ENCODE assay signal across 8 cellular contexts in genomic region chr1:29123871-29124365, GRCh38. TPM values are rescaled to one million over a fixed set of nuclear protein-coding genes. Genes with fewer than 3 reads are reported as not detected.
DNase-seq lines count a peak whose midpoint lies in the region; TF ChIP-seq lines count a peak whose summit lies in the region.

TMEM200B (minus strand) TSS chr1:29123903; CDS start chr1:29121828, 2,075 bp downstream.

- H3K9ac ChIP-seq in duodenal mucosa (ENCODE audit: low read depth in 1 of 2, low read length in 2 of 2) (peak within 1 kb of the TSS; percentile 51 to 54), muscle layer of colon (ENCODE audit: low read length) (peak within 1 kb of the TSS; percentile 94)

- H3K36me3 ChIP-seq in BJ (ENCODE audit: control insufficient read depth, insufficient read depth, low read length) (peaks cover 7% of the 10 kb centered on the region), MG63 (peaks cover 9% of the 10 kb centered on the region), duodenal mucosa (ENCODE audit: control insufficient read depth in 1 of 2, insufficient read depth in 2 of 2, low read length in 2 of 2) (no peaks in the 10 kb centered on the region), muscle layer of colon (ENCODE audit: insufficient read depth, low read length) (no peaks in the 10 kb centered on the region)

- POLR2A ChIA-PET in BJ (lab: Charles Lee): interaction anchor here (0.5 kb wide), 1 partner anchor 151 kb away, joined by 4 read pairs; no protein-coding TSS in a partner anchor

- TF ChIP-seq CTCF in BJ (IDR thresholded peaks at IDR 0.05; ENCODE audit: insufficient read depth, low read depth, low read length): no peak

- CTCF ChIA-PET in BJ (lab: Yijun Ruan, JAX): interaction anchor here (0.6 to 2.8 kb wide), 7 partner anchors 17 to 90 kb away, joined by 3 to 16 read pairs (median 4); no protein-coding TSS in a partner anchor

- peaks cover 0 to 21% of the 10 kb centered on the region in 2 donors for H3K4me1 ChIP-seq in duodenal mucosa (ENCODE audit: control insufficient read depth in 1 of 2, insufficient read depth in 2 of 2, low read length in 2 of 2)
- H3K4me1 ChIP-seq in muscle layer of colon (ENCODE audit: insufficient read depth, low read length): peaks cover 29% of the 10 kb centered on the region

- DNase-seq in BJ (ENCODE audit: low read depth) (no peak), MG63 (peak; percentile 55), HUDEP-2 (lab: John Stamatoyannopoulos, UW; ENCODE audit: unreplicated experiment in 76 of 76) (no peak), NAMALWA (ENCODE audit: low spot score) (no peak), substantia nigra (lab: John Stamatoyannopoulos, UW) (no peak)
- DNase-seq in effector CD4-positive, alpha-beta T cell: no peak

- H3K4me3 ChIP-seq in BJ (ENCODE audit: low read depth, low read length) (peak within 1 kb of the TSS; percentile 79), MG63 (peak within 1 kb of the TSS; percentile 67), duodenal mucosa (ENCODE audit: low read depth in 1 of 2, low read length in 2 of 2) (peak within 1 kb of the TSS; percentile 65), muscle layer of colon (ENCODE audit: low read depth in 1 of 2, low read length in 2 of 2) (peak within 1 kb of the TSS; percentile 69 to 96)

- H3K9me3 ChIP-seq in MG63 (no peaks in the 10 kb centered on the region), duodenal mucosa (ENCODE audit: control insufficient read depth in 1 of 2, low read length in 2 of 2) (no peaks in the 10 kb centered on the region), muscle layer of colon (ENCODE audit: low read length) (no peaks in the 10 kb centered on the region)

- H3K27me3 ChIP-seq in BJ (ENCODE audit: control insufficient read depth, insufficient read depth, low read length) (0 out of 2 replicates have a peak, but pooled peaks cover 2% of the 10 kb centered on the region), MG63 (no peaks in the 10 kb centered on the region), duodenal mucosa (ENCODE audit: control insufficient read depth in 1 of 2, insufficient read depth in 2 of 2, low read length in 2 of 2) (peaks cover 23 to 37% of the 10 kb centered on the region in 2 donors), muscle layer of colon (ENCODE audit: control insufficient read depth in 1 of 2, insufficient read depth in 2 of 2, low read length in 2 of 2) (peaks cover 0 to 4% of the 10 kb centered on the region in 2 donors)

- H3K27ac ChIP-seq in duodenal mucosa (ENCODE audit: low read depth, low read length) (peak within 1 kb of the TSS; percentile 89), muscle layer of colon (ENCODE audit: low read depth, low read length) (peak within 1 kb of the TSS; percentile 98), substantia nigra (ENCODE audit: low read depth, low read length, poor library complexity, severe bottlenecking) (no peak within 1 kb of the TSS)

RNA-seq across cellular contexts. Expression of gene TMEM200B, which starts in this region (rescaled TPM):
- 16.3 and 18.8 TPM in 2 replicates for polyA plus RNA-seq in BJ (2011; rRNA removed)
- 6.6 and 6.8 TPM in 2 replicates for polyA minus RNA-seq in BJ (2011; rRNA and poly(A)+ RNA removed)
- 17.9 and 20.7 TPM in 2 replicates for total RNA-seq in MG63 (2014; rRNA removed; shearing (Covaris generic); ENCODE audit: low replicate concordance)
